Comparison of ENCODE assay signal across 12 cellular contexts in genomic region chr2:187995556-187995955, GRCh38.
DNase-seq lines count a peak whose midpoint lies in the region; ATAC-seq, FAIRE-seq and TF ChIP-seq lines count a peak whose summit lies in the region.
"Had no signal": no experiment of that assay in that cellular context is flagged by ENCODE, and none has a peak within 500 bp of the region (broad histone marks: within the 10 kb centered on the region; RNA-seq: fewer than 3 reads in every experiment).

No MANE protein-coding gene starts in this region.

- H4K20me1 ChIP-seq in KMS-11 (ENCODE audit: insufficient read depth): no peaks in the 10 kb centered on the region

- H3K4me1 ChIP-seq in cardiac muscle cell (ENCODE audit: low read depth): peaks cover 18% of the 10 kb centered on the region
- peaks cover 43% of the 10 kb centered on the region for H3K4me1 ChIP-seq in KMS-11 (ENCODE audit: low read depth, poor library complexity, severe bottlenecking)

- peak overlapping the region; percentile 70 for H3K4me2 ChIP-seq in KMS-11

- TF ChIP-seq CTCF in cardiac muscle cell (IDR thresholded peaks at IDR 0.05; ENCODE audit: low read depth, low read length) (no peak), KMS-11 (conservative IDR thresholded peaks at IDR 0.05; ENCODE audit: low read depth, low read length) (no peak), bronchial epithelial cell (IDR thresholded peaks at IDR 0.05; ENCODE audit: insufficient read depth, low read length, severe bottlenecking) (no peak)

- no peak overlapping the region for H3K9ac ChIP-seq in KMS-11

- H3K4me3 ChIP-seq in cardiac muscle cell (no peak overlapping the region), KMS-11 (IDR thresholded peaks at IDR 0.05; ENCODE audit: insufficient read depth, low read depth, low read length) (no peak overlapping the region), bronchial epithelial cell (ENCODE audit: low read depth, low read length) (no peak overlapping the region)

- H3K27ac ChIP-seq in cardiac muscle cell (peak overlapping the region; percentile 61), KMS-11 (peak overlapping the region; percentile 80)
- H3K27ac ChIP-seq: 22Rv1 had no signal

- H3K36me3 ChIP-seq in cardiac muscle cell: no peaks in the 10 kb centered on the region
- no peaks in the 10 kb centered on the region for H3K36me3 ChIP-seq in KMS-11 (ENCODE audit: insufficient read depth)
- no peaks in the 10 kb centered on the region for H3K36me3 ChIP-seq in bronchial epithelial cell (ENCODE audit: control insufficient read depth, insufficient read depth, low read length)

- peak overlapping the region; percentile 69; the same call in 1 of the 2 replicates for H2AFZ ChIP-seq in KMS-11 (ENCODE audit: low read depth)

- no peak for ATAC-seq in Right ventricle myocardium inferior
- ATAC-seq: CD8-positive, alpha-beta T cell had no signal

- no peaks in the 10 kb centered on the region for H3K27me3 ChIP-seq in cardiac muscle cell
- no peaks in the 10 kb centered on the region for H3K27me3 ChIP-seq in KMS-11 (ENCODE audit: insufficient read depth, low read depth)
- H3K27me3 ChIP-seq in bronchial epithelial cell (ENCODE audit: control insufficient read depth, insufficient read depth, low read length): no peaks in the 10 kb centered on the region

- intact Hi-C loops in Right ventricle myocardium inferior (cut with DNase I): no loop called here

- no peak for DNase-seq in cardiac muscle cell (ENCODE audit: low read depth in 1 of 2, low spot score in 1 of 2)
- no peak for DNase-seq in Right ventricle myocardium inferior (ENCODE audit: missing footprints)
- no peak for DNase-seq in bronchial epithelial cell (ENCODE audit: low read depth)
- DNase-seq in NCI-H2171 treated with DMSO at 0.1 percent for 48 hours (lab: John Stamatoyannopoulos, UW): no peak
- DNase-seq in GM19239 (ENCODE audit: insufficient read length, low spot score): no peak
- DNase-seq in HCEC 1CT: no peak
- DNase-seq: DMS79 treated with DMSO at 0.1 percent for 48 hours had no signal

- FAIRE-seq in bronchial epithelial cell (lab: Jason Lieb, UNC): peak; percentile 36
- FAIRE-seq in GM19239 (lab: Jason Lieb, UNC): no peak
- FAIRE-seq: D721Med, GM12891 had no signal

- no peaks in the 10 kb centered on the region for H3K79me2 ChIP-seq in KMS-11 (ENCODE audit: insufficient read depth, low read depth)

- H3K9me3 ChIP-seq in cardiac muscle cell (ENCODE audit: low read depth): no peaks in the 10 kb centered on the region
